16 cellular contexts compared by ENCODE assay signal in genomic region chr7:1320616-1321289, GRCh38.
DNase-seq lines count a peak whose midpoint lies in the region; ATAC-seq and TF ChIP-seq lines count a peak whose summit lies in the region.
"Had no signal": no experiment of that assay in that cellular context is flagged by ENCODE, and none has a peak within 500 bp of the region (broad histone marks: within the 10 kb centered on the region; RNA-seq: fewer than 3 reads in every experiment).

No MANE protein-coding gene starts in this region.

- H3K27ac ChIP-seq in RWPE2 (ENCODE audit: poor library complexity, severe bottlenecking) (no peak overlapping the region), endodermal cell (ENCODE audit: low read depth, low read length) (peak overlapping the region; percentile 44), neural progenitor cell (no peak overlapping the region)
- H3K27ac ChIP-seq: A549 had no signal

- no peak for ATAC-seq in RWPE2 (ENCODE audit: low read depth)
- no peak for ATAC-seq in GM21723 (IDR thresholded peaks at IDR 0.05; ENCODE audit: unreplicated experiment)
- ATAC-seq in HG03045 (IDR thresholded peaks at IDR 0.05; ENCODE audit: unreplicated experiment): no peak
- ATAC-seq: A549 had no signal

- H3K27me3 ChIP-seq in H7 (ENCODE audit: control insufficient read depth, insufficient read depth, low read length) (no peaks in the 10 kb centered on the region), RWPE2 (ENCODE audit: insufficient read depth, poor library complexity, severe bottlenecking) (peaks cover 15% of the 10 kb centered on the region), endodermal cell (ENCODE audit: control insufficient read depth, insufficient read depth, low read length, poor library complexity, severe bottlenecking) (no peaks in the 10 kb centered on the region), neural progenitor cell (no peaks in the 10 kb centered on the region)

- H3K79me2 ChIP-seq in neural progenitor cell (ENCODE audit: low read depth): no peaks in the 10 kb centered on the region

- H3K9me3 ChIP-seq in RWPE2 (ENCODE audit: severe bottlenecking): no peaks in the 10 kb centered on the region
- no peaks in the 10 kb centered on the region for H3K9me3 ChIP-seq in endodermal cell (ENCODE audit: control insufficient read depth, low read length)
- no peaks in the 10 kb centered on the region for H3K9me3 ChIP-seq in neural progenitor cell (ENCODE audit: low read depth)
- H3K9me3 ChIP-seq: A549 had no signal

- H3K36me3 ChIP-seq in H7 (replicated peaks; ENCODE audit: control insufficient read depth, insufficient read depth, low read length) (no peaks in the 10 kb centered on the region), RWPE2 (ENCODE audit: low read depth) (no peaks in the 10 kb centered on the region), endodermal cell (ENCODE audit: control insufficient read depth, insufficient read depth, low read length) (no peaks in the 10 kb centered on the region), neural progenitor cell (no peaks in the 10 kb centered on the region)

- peaks cover 4% of the 10 kb centered on the region for H3F3A ChIP-seq in neural progenitor cell (ENCODE audit: low read depth)

- 90 to 96% methylated on average over 13 to 18 of the region's 18 CpGs for WGBS in endodermal cell (ENCODE audit: insufficient coverage in 1 of 2, insufficient read length in 1 of 2), 2 experiments

- H3K27me3 Mint-ChIP-seq in endodermal cell (ENCODE audit: insufficient read depth): no peaks in the 10 kb centered on the region
- H3K27me3 Mint-ChIP-seq in neural progenitor cell (ENCODE audit: insufficient read depth, low read depth): peaks cover 6% of the 10 kb centered on the region

- H3K9me3 Mint-ChIP-seq in endodermal cell (no peaks in the 10 kb centered on the region), neural progenitor cell (no peaks in the 10 kb centered on the region)
- H3K9me3 Mint-ChIP-seq: CD4-positive, alpha-beta memory T cell had no signal

- H3K4me3 ChIP-seq in H7 (ENCODE audit: insufficient read depth, low read depth, low read length) (no peak overlapping the region), RWPE2 (ENCODE audit: severe bottlenecking) (no peak overlapping the region), endodermal cell (ENCODE audit: low read length) (no peak overlapping the region), neural progenitor cell (no peak overlapping the region)
- H3K4me3 ChIP-seq: A549 had no signal

- H3K4me1 Mint-ChIP-seq in endodermal cell (no peaks in the 10 kb centered on the region), neural progenitor cell (peaks cover 10% of the 10 kb centered on the region)
- H3K4me1 Mint-ChIP-seq: CD4-positive, alpha-beta memory T cell had no signal

- H3K4me3 Mint-ChIP-seq in endodermal cell (no peak overlapping the region), neural progenitor cell (no peak overlapping the region)
- H3K4me3 Mint-ChIP-seq: CD4-positive, alpha-beta memory T cell had no signal

- no peak overlapping the region for H3K27ac Mint-ChIP-seq in endodermal cell
- H3K27ac Mint-ChIP-seq in neural progenitor cell: no peak overlapping the region
- H3K27ac Mint-ChIP-seq: CD4-positive, alpha-beta memory T cell had no signal

- H2AFZ ChIP-seq in neural progenitor cell (replicated peaks): peak overlapping the region; percentile 42

- TF ChIP-seq CTCF in RWPE2 (IDR thresholded peaks at IDR 0.05; ENCODE audit: poor library complexity, severe bottlenecking) (no peak), endodermal cell (conservative IDR thresholded peaks at IDR 0.05) (no peak), neural progenitor cell (IDR thresholded peaks at IDR 0.05) (no peak)

- no peak overlapping the region for H3K4me2 ChIP-seq in neural progenitor cell
- H3K4me2 ChIP-seq: A549 had no signal

- H3K4me1 ChIP-seq in RWPE2 (ENCODE audit: insufficient read depth, poor library complexity, severe bottlenecking) (no peaks in the 10 kb centered on the region), endodermal cell (ENCODE audit: control insufficient read depth, insufficient read depth, low read length) (no peaks in the 10 kb centered on the region), neural progenitor cell (peaks cover 16% of the 10 kb centered on the region)
- H3K4me1 ChIP-seq: A549 had no signal

- H3K9ac ChIP-seq in endodermal cell (ENCODE audit: extremely low read depth, low read length, poor library complexity, severe bottlenecking) (no peak overlapping the region), neural progenitor cell (no peak overlapping the region)

- peak; percentile 64 for DNase-seq in H7
- peak; percentile 32 for DNase-seq in RWPE2 (ENCODE audit: low spot score)
- no peak for DNase-seq in endodermal cell
- DNase-seq in neural progenitor cell (ENCODE audit: low spot score): no peak
- no peak for DNase-seq in ecto neural progenitor cell (ENCODE audit: low spot score)
- no peak for DNase-seq in T-helper 9 cell
- DNase-seq: Calu3; CD4-positive, alpha-beta memory T cell; GF-D8; NCI-H1417 treated with DMSO at 0.1 percent for 48 hours; NCI-H187 treated with DMSO at 0.1 percent for 48 hours; NCI-H345; NCI-H524 treated with DMSO at 0.1 percent for 48 hours had no signal

- no peaks in the 10 kb centered on the region for H4K20me1 ChIP-seq in neural progenitor cell (ENCODE audit: low read depth)

- H3K36me3 Mint-ChIP-seq in endodermal cell (ENCODE audit: low read depth): no peaks in the 10 kb centered on the region
- H3K36me3 Mint-ChIP-seq in neural progenitor cell: no peaks in the 10 kb centered on the region
- H3K36me3 Mint-ChIP-seq: CD4-positive, alpha-beta memory T cell had no signal

Comparison
In these comparisons a context has a peak if more than half of its experiments do, and no peak if none do; other contexts are left out.
1. DNase-seq: peak in H7 (single experiment) and RWPE2 (single experiment); none in endodermal cell (single experiment), neural progenitor cell (single experiment), ecto neural progenitor cell (single experiment) and T-helper 9 cell (single experiment).